In genomic region chr20:5001174-5002076, GRCh38 we compare ENCODE assay signal across 8 cellular contexts. TPM values are rescaled to one million over a fixed set of nuclear protein-coding genes. Genes with fewer than 3 reads are reported as not detected.
DNase-seq lines count a peak whose midpoint lies in the region; ATAC-seq and TF ChIP-seq lines count a peak whose summit lies in the region.

SLC23A2 (minus strand) TSS chr20:5001510; CDS start chr20:4932562, 68,948 bp downstream.

- peaks cover 31% of the 10 kb centered on the region; the same call in 1 of the 2 replicates for H4K20me1 ChIP-seq in Karpas-422 (ENCODE audit: insufficient read depth, low read depth, low read length)

- ATAC-seq in activated B cell treated with CpG ODN at 0.5 μM for 24 hours (ENCODE audit: low read depth) (peak; percentile 81), left colon (peak; percentile 83), HG03135 (IDR thresholded peaks at IDR 0.05; ENCODE audit: unreplicated experiment) (no peak)
- peak; percentile 79 for ATAC-seq in central memory CD8-positive, alpha-beta T cell (replicated peaks; ENCODE audit: extremely low read depth, poor library complexity, severe bottlenecking)

- DNase-seq in NOMO-1 treated with DMSO at 0.1 percent for 48 hours (lab: John Stamatoyannopoulos, UW; ENCODE audit: unreplicated experiment) (peak; percentile 6), NOMO-1 (lab: John Stamatoyannopoulos, UW; ENCODE audit: unreplicated experiment in 2 of 2) (no peak), Karpas-422 (peak; percentile 81), activated B cell treated with CpG ODN at 0.5 μM for 24 hours (peak; percentile 64), left colon (peak; percentile 27 to 61)
- DNase-seq in central memory CD8-positive, alpha-beta T cell (ENCODE audit: low spot score in 2 of 2) = peak; percentile 18 to 24
- DNase-seq in stimulated activated CD4-positive, alpha-beta T cell treated with anti-CD3 and anti-CD28 coated beads, Interleukin-1b, Interleukin-23, amount 100 ng/mL, for 4 hours (ENCODE audit: low read depth in 2 of 2) = peak; percentile 41 to 67

- H2AFZ ChIP-seq in Karpas-422 (ENCODE audit: low read length) = peak within 1 kb of the TSS; percentile 78

- no peaks in the 10 kb centered on the region for H3K27me3 Mint-ChIP-seq in activated B cell treated with CpG ODN at 0.5 μM for 24 hours
- H3K27me3 Mint-ChIP-seq in central memory CD8-positive, alpha-beta T cell = no peaks in the 10 kb centered on the region

- peaks cover 43% of the 10 kb centered on the region for H3K4me1 Mint-ChIP-seq in activated B cell treated with CpG ODN at 0.5 μM for 24 hours
- peaks cover 40% of the 10 kb centered on the region for H3K4me1 Mint-ChIP-seq in central memory CD8-positive, alpha-beta T cell

- no peaks in the 10 kb centered on the region for H3K27me3 ChIP-seq in Karpas-422 (ENCODE audit: low read length)

- TF ChIP-seq CTCF in activated B cell treated with CpG ODN at 0.5 μM for 24 hours (IDR thresholded peaks at IDR 0.05) = no peak

- H3K79me2 ChIP-seq in Karpas-422 (ENCODE audit: low read length) = peaks cover 45% of the 10 kb centered on the region

- peak within 1 kb of the TSS; percentile 98 for H3K4me3 Mint-ChIP-seq in activated B cell treated with CpG ODN at 0.5 μM for 24 hours
- peak within 1 kb of the TSS; percentile 95 for H3K4me3 Mint-ChIP-seq in central memory CD8-positive, alpha-beta T cell

- peak within 1 kb of the TSS; percentile 92 for H3K27ac Mint-ChIP-seq in activated B cell treated with CpG ODN at 0.5 μM for 24 hours
- peak within 1 kb of the TSS; percentile 94 for H3K27ac Mint-ChIP-seq in central memory CD8-positive, alpha-beta T cell (ENCODE audit: low read depth)

- POLR2A ChIA-PET in activated B cell treated with CpG ODN at 0.5 μM for 24 hours (lab: Charles Lee) = interaction anchor here (1.0 to 4.0 kb wide), 4 partner anchors 11 to 44 kb away, joined by 3 to 30 read pairs (median 4); no protein-coding TSS in a partner anchor

- intact Hi-C loops in activated B cell treated with CpG ODN at 0.5 μM for 24 hours (cut with micrococcal nuclease) = loop anchor here (1.0 to 2.0 kb wide), 5 partner anchors 43 to 125 kb away; no protein-coding TSS in a partner anchor
- intact Hi-C loops in left colon (cut with DNase I, micrococcal nuclease) = loop anchor here in 1 of 2 donors (10.0 kb wide), 1 partner anchor 103 kb away; no protein-coding TSS in a partner anchor

- no peaks in the 10 kb centered on the region for H3K9me3 Mint-ChIP-seq in activated B cell treated with CpG ODN at 0.5 μM for 24 hours
- H3K9me3 Mint-ChIP-seq in central memory CD8-positive, alpha-beta T cell = no peaks in the 10 kb centered on the region

- H3K4me3 ChIP-seq in Karpas-422 (ENCODE audit: low read length) = peak within 1 kb of the TSS; percentile 87

- H3K27ac ChIP-seq in Karpas-422 (ENCODE audit: low read length) = peak within 1 kb of the TSS; percentile 79

- CTCF ChIA-PET in activated B cell treated with CpG ODN at 0.5 μM for 24 hours (lab: Charles Lee) = interaction anchor here (1.5 to 4.1 kb wide), 2 partner anchors 54 to 99 kb away, joined by 4 to 16 read pairs; no protein-coding TSS in a partner anchor

- H3K36me3 ChIP-seq in Karpas-422 (ENCODE audit: insufficient read depth, low read length) = no peaks in the 10 kb centered on the region

- H3K9me3 ChIP-seq in Karpas-422 (ENCODE audit: low read length) = no peaks in the 10 kb centered on the region

- peaks cover 51% of the 10 kb centered on the region for H3K4me1 ChIP-seq in Karpas-422 (ENCODE audit: low read length)

- H3K9me2 ChIP-seq in Karpas-422 (replicated peaks; ENCODE audit: insufficient read depth, low read length) = no peaks in the 10 kb centered on the region

- peak within 1 kb of the TSS; percentile 97 for H3K4me2 ChIP-seq in Karpas-422 (ENCODE audit: low read depth, low read length, poor library complexity, severe bottlenecking)

- peaks cover 8% of the 10 kb centered on the region for H3K36me3 Mint-ChIP-seq in activated B cell treated with CpG ODN at 0.5 μM for 24 hours (ENCODE audit: low read depth)
- H3K36me3 Mint-ChIP-seq in central memory CD8-positive, alpha-beta T cell (ENCODE audit: insufficient read depth) = peaks cover 7% of the 10 kb centered on the region

- peak within 1 kb of the TSS; percentile 86 for H3K9ac ChIP-seq in Karpas-422 (ENCODE audit: low read length)

RNA-seq across cellular contexts. Expression of gene SLC23A2, which starts in this region (rescaled TPM):
- 34.5 and 49.2 TPM in 2 replicates for total RNA-seq in Karpas-422 (2014; rRNA removed; shearing (Covaris generic); ENCODE audit: low replicate concordance)
- 70.9 and 79.8 TPM in 2 replicates for total RNA-seq in activated B cell treated with CpG ODN at 0.5 μM for 24 hours
- total RNA-seq in left colon = 10 to 100 TPM in 1 of 2 donors, 1 to 10 TPM in 1; 6.5 to 10.1 TPM

Comparison
In these comparisons a context has a peak if more than half of its experiments do, and no peak if none do; other contexts are left out.
1. DNase-seq: peak in NOMO-1 treated with DMSO at 0.1 percent for 48 hours (single experiment), Karpas-422 (single experiment), activated B cell treated with CpG ODN at 0.5 μM for 24 hours (single experiment), central memory CD8-positive, alpha-beta T cell (2 of 2), left colon (2 of 2) and stimulated activated CD4-positive, alpha-beta T cell treated with anti-CD3 and anti-CD28 coated beads, Interleukin-1b, Interleukin-23, amount 100 ng/mL, for 4 hours (2 of 2); none in NOMO-1 (0 of 2).